Comparison of ENCODE assay signal across 9 cellular contexts in the genomic region with DNA sequence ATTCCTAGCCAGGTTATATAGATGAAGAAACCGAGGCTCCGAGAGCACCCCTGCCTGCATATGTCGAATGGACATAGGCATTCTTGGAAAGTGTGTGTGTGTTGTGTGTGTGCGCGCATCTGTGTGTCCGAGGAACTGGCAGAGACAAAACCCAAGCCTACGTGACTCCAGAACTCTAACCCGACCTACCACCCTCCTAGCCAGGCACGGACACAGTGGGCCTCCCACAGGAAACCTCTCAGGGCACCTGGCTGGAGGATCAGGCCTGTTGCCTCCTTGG. TPM values are rescaled to one million over a fixed set of nuclear protein-coding genes. Genes with fewer than 3 reads are reported as not detected.
DNase-seq lines count a peak whose midpoint lies in the region; ATAC-seq and TF ChIP-seq lines count a peak whose summit lies in the region.
"Had no signal": no experiment of that assay in that cellular context is flagged by ENCODE, and none has a peak within 500 bp of the region (broad histone marks: within the 10 kb centered on the region; RNA-seq: fewer than 3 reads in every experiment).

No MANE protein-coding gene starts in this region.

- H3K79me2 ChIP-seq in GM23248 (ENCODE audit: insufficient read depth) = no peaks in the 10 kb centered on the region

- no peaks in the 10 kb centered on the region for H3K9me3 ChIP-seq in GM23248 (ENCODE audit: low read depth)
- no peaks in the 10 kb centered on the region for H3K9me3 ChIP-seq in SJSA1 (replicated peaks)
- H3K9me3 ChIP-seq in gastrocnemius medialis = no peaks in the 10 kb centered on the region
- H3K9me3 ChIP-seq: neutrophil had no signal

- H3K27ac ChIP-seq in GM23248 (no peak overlapping the region), SJSA1 (no peak overlapping the region), gastrocnemius medialis (peak overlapping the region in 2 of 4 donors; percentile 32 to 67)
- H3K27ac ChIP-seq: neutrophil had no signal

- ATAC-seq in gastrocnemius medialis (no peak), HG02938 (IDR thresholded peaks at IDR 0.05; ENCODE audit: unreplicated experiment) (no peak)

- intact Hi-C loops in gastrocnemius medialis (cut with DNase I; ENCODE audit: low total_unique reads) = no loop called here

- peak overlapping the region; percentile 61; the same call in 1 of the 2 replicates for H3K4me3 ChIP-seq in GM23248
- peak overlapping the region; percentile 40 for H3K4me3 ChIP-seq in SJSA1
- H3K4me3 ChIP-seq in foreskin fibroblast (ENCODE audit: low read depth in 1 of 2, low read length in 2 of 2) = peak overlapping the region; percentile 41 to 57
- H3K4me3 ChIP-seq in gastrocnemius medialis = peak overlapping the region; percentile 48 to 66 (median 61)

- no peak overlapping the region for H3K4me2 ChIP-seq in GM23248 (ENCODE audit: unreplicated experiment)

- no peaks in the 10 kb centered on the region for H4K20me1 ChIP-seq in GM23248 (ENCODE audit: insufficient read depth)

- H2AFZ ChIP-seq in GM23248 = peak overlapping the region; percentile 73

- 92 to 93% methylated on average over 9 of the region's 9 CpGs for WGBS in GM23248 (ENCODE audit: low coverage in 1 of 2, low lambda C conversion rate in 2 of 2, missing lambda C conversion rate in 2 of 2), 2 experiments

- no peak for DNase-seq in GM23248
- DNase-seq in SJSA1 (ENCODE audit: low read depth in 1 of 2, low spot score in 2 of 2) = no peak
- DNase-seq in foreskin fibroblast = no peak
- no peak for DNase-seq in gastrocnemius medialis
- no peak for DNase-seq in NOMO-1 treated with DMSO at 0.1 percent for 48 hours (lab: John Stamatoyannopoulos, UW; ENCODE audit: unreplicated experiment)
- DNase-seq in NCI-H82 (lab: John Stamatoyannopoulos, UW) = no peak
- DNase-seq: NCI-H187 treated with DMSO at 0.1 percent for 48 hours had no signal

- H3K36me3 ChIP-seq in GM23248 (ENCODE audit: low read depth) (no peaks in the 10 kb centered on the region), SJSA1 (no peaks in the 10 kb centered on the region), gastrocnemius medialis (no peaks in the 10 kb centered on the region)
- H3K36me3 ChIP-seq: neutrophil had no signal

- no peaks in the 10 kb centered on the region for H3F3A ChIP-seq in GM23248 (ENCODE audit: insufficient read depth)

- no peaks in the 10 kb centered on the region for H3K4me1 ChIP-seq in GM23248 (ENCODE audit: insufficient read depth)
- H3K4me1 ChIP-seq in SJSA1 (replicated peaks) = peaks cover 9% of the 10 kb centered on the region
- peaks cover 3 to 10% of the 10 kb centered on the region in 2 donors for H3K4me1 ChIP-seq in gastrocnemius medialis

- H3K27me3 ChIP-seq in GM23248 (replicated peaks; ENCODE audit: insufficient read depth) (no peaks in the 10 kb centered on the region), SJSA1 (replicated peaks) (no peaks in the 10 kb centered on the region; the same call in 1 of the 2 replicates), gastrocnemius medialis (peaks cover 0 to 10% (median 3%) of the 10 kb centered on the region in 3 donors)

- TF ChIP-seq CTCF in foreskin fibroblast (IDR thresholded peaks at IDR 0.05; ENCODE audit: low read depth, low read length) = no peak
- no peak for TF ChIP-seq CTCF in gastrocnemius medialis (IDR thresholded peaks at IDR 0.05 in 4 of 5, conservative IDR thresholded peaks at IDR 0.05 in 1 of 5)

- TF ChIP-seq POLR2A in gastrocnemius medialis (IDR thresholded peaks at IDR 0.05) = no peak

- H3K9ac ChIP-seq in GM23248 = peak overlapping the region; percentile 27

- H3K9me2 ChIP-seq in GM23248 (ENCODE audit: insufficient read depth) = no peaks in the 10 kb centered on the region

- in situ Hi-C loops in GM23248 (cut with MboI) (no loop called here), gastrocnemius medialis (cut with MboI; ENCODE audit: low sequenced_read_pairs in 4 of 4) (no loop called here)

RNA-seq across cellular contexts. Expression of a gene that starts 0.5 kb away (rescaled TPM):
- 1.5 and 1.8 TPM in 2 replicates for total RNA-seq in GM23248 (2014; rRNA removed; shearing (Covaris generic))
- polyA plus RNA-seq in GM23248 (2016; fragmentation: Nextera tagmentation; extraction: Ambion mirVana) = 1.1 and 2.1 TPM in 2 replicates
- 0.79 and 1.6 TPM in 2 replicates for total RNA-seq in SJSA1 (2014; rRNA removed; shearing (Covaris generic))
- 1 to 10 TPM; 2.2 to 7.8 (median 3.8) TPM for total RNA-seq in gastrocnemius medialis

RNA-seq across cellular contexts. Expression of a gene that starts 32.9 kb away (rescaled TPM):
- 0.38 and 1.4 TPM in 2 replicates for total RNA-seq in GM23248 (2014; rRNA removed; shearing (Covaris generic))
- polyA plus RNA-seq in GM23248 (2016; fragmentation: Nextera tagmentation; extraction: Ambion mirVana) = 0.23 TPM in 1 of 2 replicates, not detected in the other
- total RNA-seq in SJSA1 (2014; rRNA removed; shearing (Covaris generic)) = not detected in 2 replicates
- 10 to 100 TPM; 11.7 to 34.4 (median 18.7) TPM for total RNA-seq in gastrocnemius medialis

RNA-seq across cellular contexts. Expression of a gene that starts 46.8 kb away (rescaled TPM):
- total RNA-seq in GM23248 (2014; rRNA removed; shearing (Covaris generic)) = 18.6 and 40.6 TPM in 2 replicates
- 50.2 and 55.0 TPM in 2 replicates for polyA plus RNA-seq in GM23248 (2016; fragmentation: Nextera tagmentation; extraction: Ambion mirVana)
- total RNA-seq in SJSA1 (2014; rRNA removed; shearing (Covaris generic)) = 43.5 and 46.5 TPM in 2 replicates
- 10 to 100 TPM; 42.7 to 79.0 (median 69.9) TPM for total RNA-seq in gastrocnemius medialis
